ENCODE assay signal across 20 cellular contexts in genomic region chr5:1043327-1043726, GRCh38. TPM values are rescaled to one million over a fixed set of nuclear protein-coding genes. Genes with fewer than 3 reads are reported as not detected.
"Had no signal": no experiment of that assay in that cellular context is flagged by ENCODE, and none has a peak within 500 bp of the region (broad histone marks: within the 10 kb centered on the region; RNA-seq: fewer than 3 reads in every experiment).

No MANE protein-coding gene starts in this region.

- H3K36me3 Mint-ChIP-seq: neural progenitor cell had no signal

- FAIRE-seq: colon, keratinocyte had no signal

- ATAC-seq: esophagus mucosa, gastrocnemius medialis, left ventricle myocardium superior, lower lobe of right lung, sciatic nerve had no signal

- H3K4me1 Mint-ChIP-seq: nephron, neural progenitor cell had no signal

- DNase-seq: dorsolateral prefrontal cortex; effector CD4-positive, alpha-beta T cell; foreskin fibroblast; gastrocnemius medialis; left ventricle myocardium superior; lower lobe of right lung; stimulated activated CD4-positive, alpha-beta T cell treated with anti-CD3 and anti-CD28 coated beads, Interleukin-12 subunit alpha, Interleukin-12 subunit beta, amount 100 ng/mL, for 4 hours; stimulated activated CD4-positive, alpha-beta T cell treated with anti-CD3 and anti-CD28 coated beads, Interleukin-1b, Interleukin-23, amount 100 ng/mL, for 48 hours; stimulated activated CD4-positive, alpha-beta T cell treated with anti-CD3 and anti-CD28 coated beads, Interleukin-4, amount 100 ng/mL, for 1 hour; stimulated activated CD8-positive, alpha-beta memory T cell treated with anti-CD3 and anti-CD28 coated beads, Interleukin-4, amount 100 ng/mL, for 48 hours; stimulated activated naive CD4-positive, alpha-beta T cell treated with Interleukin-2 at 50 U/mL for 16 hours; upper lobe of left lung; uterus had no signal

- H3K27ac Mint-ChIP-seq: nephron, neural progenitor cell had no signal

- H3K4me3 Mint-ChIP-seq: nephron, neural progenitor cell had no signal

RNA-seq across cellular contexts. Expression of gene NKD2, which starts 34.7 kb away (rescaled TPM):
- total RNA-seq: gastrocnemius medialis, mononuclear cell had no signal
